8 cellular contexts compared by ENCODE assay signal in genomic region chr15:74937602-74938371, GRCh38. TPM values are rescaled to one million over a fixed set of nuclear protein-coding genes. Genes with fewer than 3 reads are reported as not detected.
A peak's percentile ranks its signal among the peaks of the same experiment; 100 is the strongest.
DNase-seq lines count a peak whose midpoint lies in the region; ATAC-seq and TF ChIP-seq lines count a peak whose summit lies in the region.

Gene COX5A (minus strand): TSS chr15:74938073. CDS start chr15:74938014, 59 bp downstream.

- H3K27ac ChIP-seq in adrenal gland (peak within 1 kb of the TSS; percentile 91 to 98 (median 96)), heart left ventricle (peak within 1 kb of the TSS; percentile 93 to 99 (median 99)), upper lobe of left lung (peak within 1 kb of the TSS; percentile 92 to 97 (median 94))

- no peaks in the 10 kb centered on the region for H3K27me3 ChIP-seq in adrenal gland
- H3K27me3 ChIP-seq in heart left ventricle: no peaks in the 10 kb centered on the region
- no peaks in the 10 kb centered on the region for H3K27me3 ChIP-seq in upper lobe of left lung

- H3K4me3 ChIP-seq in adrenal gland: peak within 1 kb of the TSS; percentile 71 to 97 (median 88)
- H3K4me3 ChIP-seq in heart left ventricle: peak within 1 kb of the TSS; percentile 67 to 100 (median 96)
- H3K4me3 ChIP-seq in upper lobe of left lung: peak within 1 kb of the TSS; percentile 66 to 81 (median 79)

- peaks cover 0 to 27% of the 10 kb centered on the region in 2 donors for H3K4me1 ChIP-seq in adrenal gland (replicated peaks in 1 of 2)
- peaks cover 0 to 45% (median 34%) of the 10 kb centered on the region in 12 donors for H3K4me1 ChIP-seq in heart left ventricle
- H3K4me1 ChIP-seq in upper lobe of left lung: peaks cover 23 to 32% (median 26%) of the 10 kb centered on the region in 4 donors

- ATAC-seq in HG02870 (IDR thresholded peaks at IDR 0.05; ENCODE audit: unreplicated experiment) (peak; percentile 88), heart left ventricle (peak; percentile 92 to 99 (median 96)), upper lobe of left lung (ENCODE audit: low FRiP score in 2 of 2) (peak; percentile 98 to 99)

- H3K36me3 ChIP-seq in adrenal gland (replicated peaks in 1 of 2) (no peaks in the 10 kb centered on the region), heart left ventricle (peaks cover 0 to 6% (median 0%) of the 10 kb centered on the region in 9 donors), upper lobe of left lung (no peaks in the 10 kb centered on the region)

- TF ChIP-seq POLR2A in GM15510 (IDR thresholded peaks at IDR 0.05; ENCODE audit: borderline replicate concordance, extremely low read depth, insufficient read length) (peak; percentile 94), adrenal gland (IDR thresholded peaks at IDR 0.05) (peak; percentile 84 to 93), heart left ventricle (IDR thresholded peaks at IDR 0.05) (peak in 1 of 2 donors; percentile 92), upper lobe of left lung (IDR thresholded peaks at IDR 0.05) (peak in 3 of 4 donors; percentile 71 to 91 (median 82))

- DNase-seq in NCI-H1436 treated with DMSO at 0.1 percent for 48 hours (lab: John Stamatoyannopoulos, UW) (peak; percentile 87), T-helper 1 cell (peak; percentile 83 to 95 (median 89)), adrenal gland (peak; percentile 93 to 98 (median 96)), heart left ventricle (peak; percentile 95 to 97 (median 96)), posterior vena cava (ENCODE audit: low spot score) (peak; percentile 98), upper lobe of left lung (peak; percentile 97 to 98)

- peak in 1 of 4 donors; percentile 58 for TF ChIP-seq EP300 in upper lobe of left lung (IDR thresholded peaks at IDR 0.05)

- WGBS in adrenal gland, 4 donors: 0 to 1% (median 0%) methylated on average over 4 to 84 of the region's 84 CpGs
- 0 to 1% (median 0%) methylated on average over 20 to 84 of the region's 84 CpGs for WGBS in heart left ventricle, 4 donors
- WGBS in upper lobe of left lung, 2 donors: 0% methylated on average over 10 of the region's 84 CpGs; no CpG with 5 or more reads in 1 of the 2 donors

- no peaks in the 10 kb centered on the region for H3K9me3 ChIP-seq in adrenal gland (replicated peaks in 1 of 3)
- no peaks in the 10 kb centered on the region for H3K9me3 ChIP-seq in heart left ventricle
- no peaks in the 10 kb centered on the region for H3K9me3 ChIP-seq in upper lobe of left lung

- intact Hi-C loops in adrenal gland (cut with DNase I) (no loop called here), heart left ventricle (cut with DNase I) (loop anchor here in 3 of 10 donors (2.0 to 5.0 kb wide), 3 partner anchors 31 to 265 kb away; partner anchors contain the start of genes FAM219B (in 3 of the 3), C15orf39 (in 1 of the 3) and CSK (in 1 of the 3)), posterior vena cava (cut with DNase I) (no loop called here)

- TF ChIP-seq CTCF in adrenal gland (IDR thresholded peaks at IDR 0.05): peak in 2 of 6 experiments; percentile 13 to 30
- peak in 1 of 12 donors; percentile 5 for TF ChIP-seq CTCF in heart left ventricle (IDR thresholded peaks at IDR 0.05)
- TF ChIP-seq CTCF in upper lobe of left lung (IDR thresholded peaks at IDR 0.05): peak in 3 of 6 experiments; percentile 30 to 42 (median 32)

RNA-seq across cellular contexts. Expression of gene COX5A, which starts in this region (rescaled TPM):
- total RNA-seq in adrenal gland (100 to 1,000 TPM; 107 to 330 (median 153) TPM), heart left ventricle (1,000 to 10,000 TPM in 5 of 9 donors, 100 to 1,000 TPM in 4; 754 to 1,537 (median 1,120) TPM), posterior vena cava (100 to 1,000 TPM in 1 of 2 donors, 10 to 100 TPM in 1; 90.6 to 101 TPM), upper lobe of left lung (100 to 1,000 TPM in 2 of 6 donors, 10 to 100 TPM in 4; 50.9 to 168 (median 93.0) TPM)
- polyA plus RNA-seq in adrenal gland (100 to 1,000 TPM in 2 of 3 donors, 10 to 100 TPM in 1; 85.5 to 244 (median 190) TPM), heart left ventricle (1,000 to 10,000 TPM; 1,480 to 2,918 TPM)

Comparison
In these comparisons a context has a peak if more than half of its experiments do, and no peak if none do; other contexts are left out.
1. Peak in every context shown above with its lines: DNase-seq, ATAC-seq, H3K4me3 ChIP-seq and H3K27ac ChIP-seq.
2. RNA of gene COX5A (polyA plus RNA-seq): 1,480 to 2,918 TPM in heart left ventricle; 85.5 to 244 TPM in adrenal gland; every median in the first group is over 4 times any median in the second.